ENCODE assay signal across 8 cellular contexts in the genomic region with DNA sequence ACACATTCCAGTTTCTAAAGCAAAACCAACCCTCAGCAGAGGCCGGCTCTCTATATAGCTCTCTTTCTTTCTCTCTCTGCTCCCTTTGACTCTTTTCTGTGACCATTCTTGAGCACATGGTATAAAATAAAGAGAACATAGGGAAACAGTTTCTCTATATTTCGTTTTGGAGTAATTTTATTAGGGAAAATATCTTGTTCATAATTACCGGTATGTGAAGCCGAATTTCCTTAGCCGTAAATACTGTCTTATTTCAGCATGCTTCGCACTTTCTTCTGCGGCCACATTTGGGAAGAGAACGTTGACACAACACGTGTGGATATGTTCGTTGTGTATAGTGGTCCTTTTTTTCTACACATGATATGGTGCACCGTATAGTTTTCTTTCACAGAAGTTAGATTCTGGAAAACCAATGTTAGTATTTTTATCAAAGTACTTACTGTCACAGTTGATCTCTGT. TPM values are rescaled to one million over a fixed set of nuclear protein-coding genes. Genes with fewer than 3 reads are reported as not detected.
DNase-seq lines count a peak whose midpoint lies in the region; ATAC-seq and TF ChIP-seq lines count a peak whose summit lies in the region.

No MANE protein-coding gene starts in this region.

- no peaks in the 10 kb centered on the region for H3K9me2 ChIP-seq in Loucy (replicated peaks; ENCODE audit: low read depth, low read length)

- H3K79me2 ChIP-seq in Loucy (ENCODE audit: insufficient read depth, low read length) = peaks cover 56% of the 10 kb centered on the region

- no peaks in the 10 kb centered on the region for H3F3A ChIP-seq in Loucy (ENCODE audit: low read depth)

- peaks cover 8% of the 10 kb centered on the region for H3K27me3 ChIP-seq in CD4-positive, CD25-positive, alpha-beta regulatory T cell (ENCODE audit: control insufficient read depth, insufficient read depth, low read length)
- H3K27me3 ChIP-seq in Loucy (ENCODE audit: insufficient read depth, low read length, poor library complexity, severe bottlenecking) = no peaks in the 10 kb centered on the region

- H3K9me3 Mint-ChIP-seq in CD4-positive, CD25-positive, alpha-beta regulatory T cell = peaks cover 0 to 6% (median 0%) of the 10 kb centered on the region in 7 donors
- H3K9me3 Mint-ChIP-seq in effector memory CD8-positive, alpha-beta T cell = no peaks in the 10 kb centered on the region
- no peaks in the 10 kb centered on the region for H3K9me3 Mint-ChIP-seq in osteocyte (ENCODE audit: unreplicated experiment)

- no peak for ATAC-seq in CD4-positive, CD25-positive, alpha-beta regulatory T cell (ENCODE audit: low read depth in 2 of 2)
- ATAC-seq in effector memory CD8-positive, alpha-beta T cell (replicated peaks) = no peak

- H3K4me1 ChIP-seq in CD4-positive, CD25-positive, alpha-beta regulatory T cell (ENCODE audit: control insufficient read depth, insufficient read depth, low read length, poor library complexity, severe bottlenecking) = peaks cover 44% of the 10 kb centered on the region
- peaks cover 46% of the 10 kb centered on the region for H3K4me1 ChIP-seq in Loucy (ENCODE audit: insufficient read depth, low read length, poor library complexity, severe bottlenecking)

- H3K27ac ChIP-seq in CD4-positive, CD25-positive, alpha-beta regulatory T cell (ENCODE audit: insufficient read depth, low read length, poor library complexity, severe bottlenecking) = peak overlapping the region; percentile 78

- H3K4me3 Mint-ChIP-seq in CD4-positive, CD25-positive, alpha-beta regulatory T cell = peak overlapping the region; percentile 87 to 94 (median 92)
- peak overlapping the region; percentile 63 to 77 for H3K4me3 Mint-ChIP-seq in effector memory CD8-positive, alpha-beta T cell
- peak overlapping the region; percentile 82 for H3K4me3 Mint-ChIP-seq in osteocyte (ENCODE audit: unreplicated experiment)

- TF ChIP-seq CTCF in Loucy (conservative IDR thresholded peaks at IDR 0.05; ENCODE audit: low read length) = no peak
- no peak for TF ChIP-seq CTCF in osteocyte (IDR thresholded peaks at IDR 0.05)

- H4K20me1 ChIP-seq in Loucy (ENCODE audit: insufficient read depth, low read length, poor library complexity, severe bottlenecking) = no peaks in the 10 kb centered on the region

- peak overlapping the region; percentile 87 for H3K4me3 ChIP-seq in CD4-positive, CD25-positive, alpha-beta regulatory T cell (ENCODE audit: low read depth, low read length)
- peak overlapping the region; percentile 96 for H3K4me3 ChIP-seq in Loucy (ENCODE audit: low read length, poor library complexity, severe bottlenecking)

- peak overlapping the region; percentile 78 for H2AFZ ChIP-seq in Loucy (ENCODE audit: low read length)

- peaks cover 27 to 58% (median 50%) of the 10 kb centered on the region in 4 donors for H3K4me1 Mint-ChIP-seq in CD4-positive, CD25-positive, alpha-beta regulatory T cell
- peaks cover 17 to 23% of the 10 kb centered on the region in 2 donors for H3K4me1 Mint-ChIP-seq in effector memory CD8-positive, alpha-beta T cell (ENCODE audit: low read depth in 2 of 2)
- H3K4me1 Mint-ChIP-seq in osteocyte (ENCODE audit: unreplicated experiment) = peaks cover 23% of the 10 kb centered on the region

- H3K9ac ChIP-seq in Loucy (ENCODE audit: low read depth, low read length, poor library complexity, severe bottlenecking) = peak overlapping the region; percentile 93

- H3K9me3 ChIP-seq in CD4-positive, CD25-positive, alpha-beta regulatory T cell (ENCODE audit: control insufficient read depth in 2 of 2, low read length in 2 of 2) = no peaks in the 10 kb centered on the region
- no peaks in the 10 kb centered on the region for H3K9me3 ChIP-seq in Loucy (ENCODE audit: insufficient read depth, low read depth, low read length)

- peak overlapping the region; percentile 83 for H3K4me2 ChIP-seq in Loucy (ENCODE audit: low read depth, low read length, poor library complexity, severe bottlenecking)

- H3K27me3 Mint-ChIP-seq in CD4-positive, CD25-positive, alpha-beta regulatory T cell = peaks cover 40% of the 10 kb centered on the region
- H3K27me3 Mint-ChIP-seq in effector memory CD8-positive, alpha-beta T cell = peaks cover 59 to 67% of the 10 kb centered on the region in 2 donors
- H3K27me3 Mint-ChIP-seq in osteocyte (ENCODE audit: unreplicated experiment) = peaks cover 58% of the 10 kb centered on the region

- no peak for DNase-seq in CD4-positive, CD25-positive, alpha-beta regulatory T cell
- no peak for DNase-seq in effector memory CD8-positive, alpha-beta T cell
- DNase-seq in osteocyte (ENCODE audit: extremely low spot score, unreplicated experiment) (no peak), islet precursor cell (no peak), C1 segment of cervical spinal cord (lab: John Stamatoyannopoulos, UW) (no peak), RPMI8226 (no peak), GDM1 (lab: John Stamatoyannopoulos, UW) (no peak)

- peaks cover 11% of the 10 kb centered on the region for H3K36me3 ChIP-seq in CD4-positive, CD25-positive, alpha-beta regulatory T cell (ENCODE audit: control insufficient read depth, insufficient read depth, low read length)
- H3K36me3 ChIP-seq in Loucy (ENCODE audit: insufficient read depth, low read length) = no peaks in the 10 kb centered on the region

- H3K27ac Mint-ChIP-seq in CD4-positive, CD25-positive, alpha-beta regulatory T cell = peak overlapping the region; percentile 59 to 83 (median 78)
- no peak overlapping the region for H3K27ac Mint-ChIP-seq in effector memory CD8-positive, alpha-beta T cell
- no peak overlapping the region for H3K27ac Mint-ChIP-seq in osteocyte (ENCODE audit: unreplicated experiment)

- H3K36me3 Mint-ChIP-seq in CD4-positive, CD25-positive, alpha-beta regulatory T cell = peaks cover 18% of the 10 kb centered on the region
- H3K36me3 Mint-ChIP-seq in effector memory CD8-positive, alpha-beta T cell (ENCODE audit: insufficient read depth) = no peaks in the 10 kb centered on the region
- H3K36me3 Mint-ChIP-seq in osteocyte (ENCODE audit: unreplicated experiment) = no peaks in the 10 kb centered on the region

RNA-seq across cellular contexts. Expression of a gene that starts 4.9 kb away (rescaled TPM):
- 469 TPM for total RNA-seq in CD4-positive, CD25-positive, alpha-beta regulatory T cell
- polyA plus RNA-seq in CD4-positive, CD25-positive, alpha-beta regulatory T cell = 100 to 1,000 TPM; 465 to 627 (median 565) TPM
- 1.7 and 3.1 TPM in 2 replicates for total RNA-seq in osteocyte

Comparison
In these comparisons a context has a peak if more than half of its experiments do, and no peak if none do; other contexts are left out.
1. H3K27ac Mint-ChIP-seq: peak in CD4-positive, CD25-positive, alpha-beta regulatory T cell (3 of 3); none in effector memory CD8-positive, alpha-beta T cell (0 of 2) and osteocyte (single experiment).
2. RNA of a gene that starts 4.9 kb away (total RNA-seq): 469 TPM in CD4-positive, CD25-positive, alpha-beta regulatory T cell (single experiment); 1.7 to 3.1 TPM in osteocyte; every median in the first group is over 100 times any median in the second.
3. Peak in every context shown above with its lines, with median percentiles within 50 percentile points of each other: H3K4me3 Mint-ChIP-seq.